Comparison of ENCODE assay signal across 23 cellular contexts in genomic region chr1:109543988-109544735, GRCh38. TPM values are rescaled to one million over a fixed set of nuclear protein-coding genes. Genes with fewer than 3 reads are reported as not detected.
A peak's percentile ranks its signal among the peaks of the same experiment; 100 is the strongest.
DNase-seq lines count a peak whose midpoint lies in the region; ATAC-seq and TF ChIP-seq lines count a peak whose summit lies in the region.
"Had no signal": no experiment of that assay in that cellular context is flagged by ENCODE, and none has a peak within 500 bp of the region (broad histone marks: within the 10 kb centered on the region; RNA-seq: fewer than 3 reads in every experiment).

No MANE protein-coding gene starts in this region.

- WGBS in heart left ventricle, 4 donors = 63 to 66% (median 65%) methylated on average over 14 of the region's 14 CpGs
- WGBS in GM23248 (ENCODE audit: low coverage in 1 of 2, low lambda C conversion rate in 2 of 2, missing lambda C conversion rate in 2 of 2), 2 experiments = 60% methylated on average over 14 of the region's 14 CpGs

- CTCF ChIA-PET in WTC11 (lab: Charles Lee) = interaction anchor here (0.9 to 8.2 kb wide), 8 partner anchors 11 to 233 kb away, joined by 3 to 129 read pairs (median 8); partner anchors contain the start of gene CYB561D1

- H3K27me3 Mint-ChIP-seq in WTC11 (ENCODE audit: low read depth) (no peaks in the 10 kb centered on the region; the same call in none of the 2 replicates), glutamatergic neuron (ENCODE audit: unreplicated experiment) (peaks cover 6% of the 10 kb centered on the region)
- H3K27me3 Mint-ChIP-seq: CD4-positive, alpha-beta T cell had no signal

- ATAC-seq in heart left ventricle = no peak
- no peak for ATAC-seq in WTC11
- ATAC-seq in HG02840 (IDR thresholded peaks at IDR 0.05; ENCODE audit: low FRiP score, unreplicated experiment) = no peak
- ATAC-seq: SK-N-SH treated with all-trans-retinoic acid at 6 μM for 48 hours had no signal

- peaks cover 26% of the 10 kb centered on the region for H3K4me1 Mint-ChIP-seq in WTC11
- peaks cover 13% of the 10 kb centered on the region for H3K4me1 Mint-ChIP-seq in glutamatergic neuron (ENCODE audit: low read depth, unreplicated experiment)

- TF ChIP-seq POLR2A in heart left ventricle (IDR thresholded peaks at IDR 0.05) = no peak

- H3K9me3 Mint-ChIP-seq in WTC11 = no peaks in the 10 kb centered on the region
- peaks cover 2% of the 10 kb centered on the region for H3K9me3 Mint-ChIP-seq in glutamatergic neuron (ENCODE audit: unreplicated experiment)
- H3K9me3 Mint-ChIP-seq: CD4-positive, alpha-beta T cell had no signal

- POLR2A ChIA-PET in WTC11 (lab: Charles Lee) = no interaction called here

- no peaks in the 10 kb centered on the region for H4K20me1 ChIP-seq in GM23248 (ENCODE audit: insufficient read depth)

- H3K36me3 ChIP-seq in heart left ventricle (no peaks in the 10 kb centered on the region), GM23248 (ENCODE audit: low read depth) (no peaks in the 10 kb centered on the region)
- H3K36me3 ChIP-seq: Peyer's patch had no signal

- peaks cover 22% of the 10 kb centered on the region for H3K79me2 ChIP-seq in GM23248 (ENCODE audit: insufficient read depth)

- no peak overlapping the region for H3K4me3 ChIP-seq in heart left ventricle
- no peak overlapping the region for H3K4me3 ChIP-seq in GM23248
- H3K4me3 ChIP-seq: Peyer's patch had no signal

- in situ Hi-C loops in GM23248 (cut with MboI) = loop anchor here (10.0 kb wide), 2 partner anchors 181 to 441 kb away; partner anchors contain the start of gene AHCYL1

- H3K27ac Mint-ChIP-seq in WTC11 (peak overlapping the region; percentile 8; the same call in 1 of the 2 replicates), glutamatergic neuron (ENCODE audit: unreplicated experiment) (no peak overlapping the region)
- H3K27ac Mint-ChIP-seq: CD4-positive, alpha-beta T cell had no signal

- H3F3A ChIP-seq in GM23248 (ENCODE audit: insufficient read depth) = peaks cover 12% of the 10 kb centered on the region

- H3K4me3 Mint-ChIP-seq in WTC11 (no peak overlapping the region), glutamatergic neuron (ENCODE audit: unreplicated experiment) (peak overlapping the region; percentile 20)
- H3K4me3 Mint-ChIP-seq: CD4-positive, alpha-beta T cell had no signal

- H3K9me3 ChIP-seq in heart left ventricle (no peaks in the 10 kb centered on the region), GM23248 (ENCODE audit: low read depth) (no peaks in the 10 kb centered on the region)
- H3K9me3 ChIP-seq: Peyer's patch had no signal

- no peak overlapping the region for H2AFZ ChIP-seq in GM23248

- intact Hi-C loops in cardiac septum (cut with DNase I) (no loop called here), heart left ventricle (cut with DNase I) (loop anchor here in 5 of 10 donors (2.0 to 10.0 kb wide), 3 partner anchors 85 to 441 kb away; partner anchors contain the start of gene AHCYL1 (in 4 of the 5))

- H3K27me3 ChIP-seq in heart left ventricle (no peaks in the 10 kb centered on the region), GM23248 (replicated peaks; ENCODE audit: insufficient read depth) (no peaks in the 10 kb centered on the region)
- H3K27me3 ChIP-seq: Peyer's patch had no signal

- H3K4me2 ChIP-seq in GM23248 (ENCODE audit: unreplicated experiment) = no peak overlapping the region

- DNase-seq in cardiac septum (ENCODE audit: low spot score) (peak; percentile 68), heart left ventricle (no peak), WTC11 (ENCODE audit: low spot score) (no peak), glutamatergic neuron (no peak), mucosa of gallbladder (ENCODE audit: low spot score) (no peak), GM23248 (no peak)
- peak; percentile 18 for DNase-seq in stimulated activated CD8-positive, alpha-beta memory T cell treated with anti-CD3 and anti-CD28 coated beads, Interleukin-4, amount 100 ng/mL, for 48 hours
- DNase-seq: CD4-positive, alpha-beta T cell; COR-L47; DMS 273 treated with DMSO at 0.1 percent for 48 hours; DMS79 treated with DMSO at 0.1 percent for 48 hours; KBM-7; NCI-H1092 treated with DMSO at 0.1 percent for 48 hours; NCI-H146; NCI-H2029; NCI-H226; NCI-H524; NCI-H774; Peyer's patch had no signal

- H3K36me3 Mint-ChIP-seq in WTC11 = no peaks in the 10 kb centered on the region
- no peaks in the 10 kb centered on the region for H3K36me3 Mint-ChIP-seq in glutamatergic neuron (ENCODE audit: unreplicated experiment)

- H3K9me2 ChIP-seq in GM23248 (ENCODE audit: insufficient read depth) = no peaks in the 10 kb centered on the region

- H3K27ac ChIP-seq in heart left ventricle (no peak overlapping the region), GM23248 (no peak overlapping the region)
- H3K27ac ChIP-seq: Peyer's patch had no signal

- H3K9ac ChIP-seq in GM23248 = no peak overlapping the region

- TF ChIP-seq CTCF in heart left ventricle (IDR thresholded peaks at IDR 0.05) (no peak), WTC11 (IDR thresholded peaks at IDR 0.05) (no peak), glutamatergic neuron (IDR thresholded peaks at IDR 0.05; ENCODE audit: partially characterized antibody, unreplicated experiment) (no peak)

- H3K4me1 ChIP-seq in heart left ventricle (peaks cover 0 to 20% (median 12%) of the 10 kb centered on the region in 12 donors), GM23248 (ENCODE audit: insufficient read depth) (peaks cover 12% of the 10 kb centered on the region)

TF ChIP-seq in WTC11, 78 proteins besides CTCF, POLR2A, EP300 and RAD21 (continues in another document):
- TF ChIP-seq RELA (CRISPR knock-in tag; IDR thresholded peaks at IDR 0.05; ENCODE audit: borderline replicate concordance) (no peak), NFYB (CRISPR knock-in tag; conservative IDR thresholded peaks at IDR 0.05; ENCODE audit: low read depth) (no peak), ZNF671 (CRISPR knock-in tag; IDR thresholded peaks at IDR 0.05) (no peak), ZNF263 (CRISPR knock-in tag; IDR thresholded peaks at IDR 0.05; ENCODE audit: low read depth) (no peak), ZNF396 (CRISPR knock-in tag; IDR thresholded peaks at IDR 0.05; ENCODE audit: borderline replicate concordance) (no peak), GRHL2 (CRISPR knock-in tag; IDR thresholded peaks at IDR 0.05; ENCODE audit: insufficient replicate concordance, severe bottlenecking) (no peak)
- TF ChIP-seq, protein P1, sequence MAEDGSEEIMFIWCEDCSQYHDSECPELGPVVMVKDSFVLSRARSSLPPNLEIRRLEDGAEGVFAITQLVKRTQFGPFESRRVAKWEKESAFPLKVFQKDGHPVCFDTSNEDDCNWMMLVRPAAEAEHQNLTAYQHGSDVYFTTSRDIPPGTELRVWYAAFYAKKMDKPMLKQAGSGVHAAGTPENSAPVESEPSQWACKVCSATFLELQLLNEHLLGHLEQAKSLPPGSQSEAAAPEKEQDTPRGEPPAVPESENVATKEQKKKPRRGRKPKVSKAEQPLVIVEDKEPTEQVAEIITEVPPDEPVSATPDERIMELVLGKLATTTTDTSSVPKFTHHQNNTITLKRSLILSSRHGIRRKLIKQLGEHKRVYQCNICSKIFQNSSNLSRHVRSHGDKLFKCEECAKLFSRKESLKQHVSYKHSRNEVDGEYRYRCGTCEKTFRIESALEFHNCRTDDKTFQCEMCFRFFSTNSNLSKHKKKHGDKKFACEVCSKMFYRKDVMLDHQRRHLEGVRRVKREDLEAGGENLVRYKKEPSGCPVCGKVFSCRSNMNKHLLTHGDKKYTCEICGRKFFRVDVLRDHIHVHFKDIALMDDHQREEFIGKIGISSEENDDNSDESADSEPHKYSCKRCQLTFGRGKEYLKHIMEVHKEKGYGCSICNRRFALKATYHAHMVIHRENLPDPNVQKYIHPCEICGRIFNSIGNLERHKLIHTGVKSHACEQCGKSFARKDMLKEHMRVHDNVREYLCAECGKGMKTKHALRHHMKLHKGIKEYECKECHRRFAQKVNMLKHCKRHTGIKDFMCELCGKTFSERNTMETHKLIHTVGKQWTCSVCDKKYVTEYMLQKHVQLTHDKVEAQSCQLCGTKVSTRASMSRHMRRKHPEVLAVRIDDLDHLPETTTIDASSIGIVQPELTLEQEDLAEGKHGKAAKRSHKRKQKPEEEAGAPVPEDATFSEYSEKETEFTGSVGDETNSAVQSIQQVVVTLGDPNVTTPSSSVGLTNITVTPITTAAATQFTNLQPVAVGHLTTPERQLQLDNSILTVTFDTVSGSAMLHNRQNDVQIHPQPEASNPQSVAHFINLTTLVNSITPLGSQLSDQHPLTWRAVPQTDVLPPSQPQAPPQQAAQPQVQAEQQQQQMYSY (CRISPR knock-in tag; IDR thresholded peaks at IDR 0.05) = no peak

RNA-seq across cellular contexts. Expression of gene GNAI3, which starts 4.3 kb away (rescaled TPM):
- total RNA-seq in cardiac septum (3.9 TPM), heart left ventricle (1 to 10 TPM; 1.5 to 5.4 (median 2.5) TPM), WTC11 (2021) (7.1 to 7.2 TPM (median 7.1 TPM) in 3 replicates), glutamatergic neuron (ENCODE audit: unreplicated experiment) (13.8 TPM), mucosa of gallbladder (6.7 TPM)
- polyA plus RNA-seq in heart left ventricle (1 to 10 TPM; 1.6 to 3.0 TPM), GM23248 (2016; fragmentation: Nextera tagmentation; extraction: Ambion mirVana) (14.6 and 14.9 TPM in 2 replicates)
- total RNA-seq in GM23248 (2014; rRNA removed; shearing (Covaris generic)) = 14.7 and 14.9 TPM in 2 replicates

RNA-seq across cellular contexts. Expression of gene GPR61, which starts 4.5 kb away (rescaled TPM):
- total RNA-seq in cardiac septum (0.13 TPM), heart left ventricle (under 1 TPM in 6 of 9 donors, not detected in 3; 0.08 to 0.72 (median 0.21) TPM), WTC11 (2021) (0.42 to 0.73 TPM (median 0.44 TPM) in 3 replicates), glutamatergic neuron (ENCODE audit: unreplicated experiment) (0.76 TPM), mucosa of gallbladder (0.29 TPM)
- polyA plus RNA-seq in heart left ventricle (under 1 TPM in 1 of 2 donors, not detected in 1; 0.15 TPM), GM23248 (2016; fragmentation: Nextera tagmentation; extraction: Ambion mirVana) (not detected in 2 replicates)
- not detected in 2 replicates for total RNA-seq in GM23248 (2014; rRNA removed; shearing (Covaris generic))
- total RNA-seq: OCI-LY7 had no signal
- polyA plus RNA-seq: BJ had no signal

RNA-seq across cellular contexts. Expression of gene AMIGO1, which starts 34.6 kb away (rescaled TPM):
- total RNA-seq in cardiac septum = 13.8 TPM
- total RNA-seq in heart left ventricle = 10 to 100 TPM in 8 of 9 donors, 1 to 10 TPM in 1; 9.9 to 19.1 (median 14.9) TPM
- polyA plus RNA-seq in heart left ventricle = 1 to 10 TPM; 4.6 to 6.2 TPM
- total RNA-seq in WTC11 (2021) = 2.4 to 3.0 TPM (median 3.0 TPM) in 3 replicates
- 8.0 TPM for total RNA-seq in glutamatergic neuron (ENCODE audit: unreplicated experiment)
- total RNA-seq in mucosa of gallbladder = 15.6 TPM
- total RNA-seq in GM23248 (2014; rRNA removed; shearing (Covaris generic)) = 2.7 and 2.8 TPM in 2 replicates
- 1.3 and 1.7 TPM in 2 replicates for polyA plus RNA-seq in GM23248 (2016; fragmentation: Nextera tagmentation; extraction: Ambion mirVana)

RNA-seq across cellular contexts. Expression of gene CYB561D1, which starts 50.3 kb away (rescaled TPM):
- total RNA-seq in cardiac septum (5.5 TPM), heart left ventricle (1 to 10 TPM; 3.4 to 8.4 (median 5.1) TPM), WTC11 (2021) (5.1 to 6.7 TPM (median 6.5 TPM) in 3 replicates), glutamatergic neuron (ENCODE audit: unreplicated experiment) (23.9 TPM), mucosa of gallbladder (18.5 TPM)
- polyA plus RNA-seq in heart left ventricle (1 to 10 TPM; 2.1 to 8.1 TPM), GM23248 (2016; fragmentation: Nextera tagmentation; extraction: Ambion mirVana) (5.5 and 5.9 TPM in 2 replicates)
- total RNA-seq in GM23248 (2014; rRNA removed; shearing (Covaris generic)) = 9.5 and 9.6 TPM in 2 replicates

Comparison
In these comparisons a context has a peak if more than half of its experiments do, and no peak if none do; other contexts are left out.
1. DNase-seq: peak in cardiac septum (single experiment) and stimulated activated CD8-positive, alpha-beta memory T cell treated with anti-CD3 and anti-CD28 coated beads, Interleukin-4, amount 100 ng/mL, for 48 hours (single experiment); none in heart left ventricle (0 of 5), WTC11 (single experiment), glutamatergic neuron (single experiment), mucosa of gallbladder (single experiment) and GM23248 (single experiment).